In the genomic region with DNA sequence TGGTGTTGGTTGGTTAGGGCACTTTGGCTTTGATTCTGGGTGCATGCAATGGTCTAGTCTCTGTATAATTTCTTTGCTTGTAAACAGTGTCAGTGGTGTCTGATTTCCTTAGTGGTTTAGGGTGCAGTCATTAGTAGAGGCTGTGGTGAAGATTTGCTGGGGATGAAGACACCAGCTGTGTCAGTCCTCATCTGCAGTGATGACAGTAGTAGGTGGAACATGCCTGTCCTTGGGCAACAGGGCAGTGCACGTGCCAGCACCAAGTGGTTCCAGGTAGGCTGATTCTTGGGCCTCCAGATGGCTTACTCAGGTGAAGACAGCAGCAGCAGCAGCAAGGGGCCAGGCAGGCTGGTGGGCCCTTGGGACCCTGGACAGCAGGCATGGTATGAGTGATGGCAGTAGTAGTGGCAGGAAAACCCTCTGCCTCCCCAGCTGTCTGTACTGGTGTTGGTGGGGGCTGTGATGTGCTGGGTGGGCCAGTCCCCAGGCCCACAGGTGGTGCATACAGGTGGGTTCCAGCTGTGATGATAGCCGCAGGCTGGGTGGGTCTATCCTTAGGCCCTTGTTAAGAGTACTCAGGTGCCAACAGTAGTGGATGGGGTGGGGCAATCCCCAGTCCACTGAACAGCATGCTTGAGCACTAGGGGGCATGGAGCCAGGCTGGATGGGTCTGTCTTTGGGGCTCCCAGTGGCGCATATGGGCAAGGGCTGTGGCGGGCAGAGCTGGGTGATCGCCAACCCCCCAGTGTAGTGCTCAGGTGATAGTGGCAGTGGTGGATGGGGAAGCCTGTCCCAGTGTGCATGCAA, we compare ENCODE assay signal across 20 cellular contexts.
DNase-seq lines count a peak whose midpoint lies in the region; FAIRE-seq and TF ChIP-seq lines count a peak whose summit lies in the region.
"Had no signal": no experiment of that assay in that cellular context is flagged by ENCODE, and none has a peak within 500 bp of the region (broad histone marks: within the 10 kb centered on the region; RNA-seq: fewer than 3 reads in every experiment).

No MANE protein-coding gene starts in this region.

- H3K4me2 ChIP-seq in H1 (ENCODE audit: insufficient read depth in 1 of 2, low read depth in 2 of 2, low read length in 2 of 2), result no peak overlapping the region
- H3K4me2 ChIP-seq: smooth muscle cell had no signal

- peak; percentile 58 for DNase-seq in activated effector memory CD4-positive, alpha-beta T cell treated with anti-CD3 and anti-CD28 coated beads, Interleukin-2, amount 50 U/mL, for 16 hours
- no peak for DNase-seq in activated effector memory CD4-positive, alpha-beta T cell treated with Interleukin-2 at 50 U/mL for 16 hours
- DNase-seq in NAMALWA (ENCODE audit: low spot score), result peak; percentile 19
- DNase-seq in H1 (ENCODE audit: low read depth in 1 of 2, low spot score in 2 of 2), result no peak
- no peak for DNase-seq in glomerular visceral epithelial cell (ENCODE audit: extremely low spot score)
- no peak for DNase-seq in breast epithelium (ENCODE audit: low spot score in 2 of 2)
- DNase-seq in SK-N-DZ (ENCODE audit: low spot score), result no peak
- DNase-seq: DMS79, GOT3, hippocampal formation, mammary epithelial cell, NCI-H187 treated with DMSO at 0.1 percent for 48 hours, NCI-H446, SHP77, tibial artery had no signal

- peak overlapping the region; percentile 6; the same call in 1 of the 2 replicates for H2BK20ac ChIP-seq in H1 (ENCODE audit: low read length)

- no peak overlapping the region for H3K56ac ChIP-seq in H1 (replicated peaks; ENCODE audit: insufficient read length, low read depth, low read length)

- H4K91ac ChIP-seq in H1 (replicated peaks; ENCODE audit: insufficient read length, low read length), result peak overlapping the region; percentile 42

- H2BK12ac ChIP-seq in H1 (ENCODE audit: low read depth, low read length), result peak overlapping the region; percentile 39; the same call in 1 of the 2 replicates

- no peak overlapping the region for H3K4me3 ChIP-seq in H1 (ENCODE audit: extremely low read depth in 1 of 4, insufficient read depth in 2 of 4, low read depth in 3 of 4, low read length in 4 of 4)
- no peak overlapping the region for H3K4me3 ChIP-seq in breast epithelium
- H3K4me3 ChIP-seq: smooth muscle cell, tibial artery had no signal

- no peak for FAIRE-seq in H1 (lab: Jason Lieb, UNC)
- FAIRE-seq: bronchial epithelial cell had no signal

- H3K18ac ChIP-seq in H1 (ENCODE audit: extremely low read depth, low read length), result no peak overlapping the region

- no peak overlapping the region for H3K14ac ChIP-seq in H1 (ENCODE audit: insufficient read length)

- peak overlapping the region; percentile 22 for H3K27ac Mint-ChIP-seq in stimulated activated naive CD8-positive, alpha-beta T cell treated with anti-CD3 and anti-CD28 coated beads, Interleukin-15, Interleukin-2, amounts not matched to agents 100 ng/mL and 50 ng/mL, for 24 hours
- H3K27ac Mint-ChIP-seq: dendritic cell treated with granulocyte-macrophage colony-stimulating factor and Interleukin-4, amounts not matched to agents 40 ng/mL and 50 ng/mL, for 4 days had no signal

- no peaks in the 10 kb centered on the region for H3K79me1 ChIP-seq in H1 (ENCODE audit: low read depth, low read length)

- no peaks in the 10 kb centered on the region for H3K36me3 ChIP-seq in H1 (ENCODE audit: control insufficient read depth in 2 of 4, insufficient read depth in 4 of 4, low read length in 3 of 4)
- H3K36me3 ChIP-seq in breast epithelium, result no peaks in the 10 kb centered on the region
- H3K36me3 ChIP-seq: tibial artery, WERI-Rb-1 had no signal

- TF ChIP-seq CTCF in H1 (IDR thresholded peaks at IDR 0.05; ENCODE audit: control extremely low read depth in 1 of 3, insufficient read depth in 1 of 3, low read depth in 1 of 3, low read length in 3 of 3) (no peak), breast epithelium (IDR thresholded peaks at IDR 0.05) (no peak)

- WGBS in H1 (ENCODE audit: extremely low coverage in 1 of 2, insufficient coverage in 1 of 2, insufficient read length in 1 of 2, insufficient replicate concordance in 2 of 2, low coverage in 1 of 2, low lambda C conversion rate in 2 of 2, missing lambda C conversion rate in 1 of 2), 2 experiments, result 88% methylated on average over 4 of the region's 5 CpGs; no CpG with 5 or more reads in 1 of the 2 experiments

- no peak overlapping the region for H2AK5ac ChIP-seq in H1 (ENCODE audit: low read depth, low read length)

- no peak overlapping the region for H3K27ac ChIP-seq in H1 (ENCODE audit: low read depth, low read length)
- H3K27ac ChIP-seq in breast epithelium, result no peak overlapping the region
- H3K27ac ChIP-seq: tibial artery, WERI-Rb-1 had no signal

- H3K4ac ChIP-seq in H1 (replicated peaks; ENCODE audit: insufficient read length, low read depth, low read length), result no peak overlapping the region

- no peak overlapping the region for H3K23ac ChIP-seq in H1 (ENCODE audit: insufficient read length)

- H2AFZ ChIP-seq in H1 (ENCODE audit: low read length), result no peak overlapping the region

- H3K27me3 Mint-ChIP-seq in stimulated activated naive CD8-positive, alpha-beta T cell treated with anti-CD3 and anti-CD28 coated beads, Interleukin-15, Interleukin-2, amounts not matched to agents 100 ng/mL and 50 ng/mL, for 24 hours, result no peaks in the 10 kb centered on the region
- H3K27me3 Mint-ChIP-seq: dendritic cell treated with granulocyte-macrophage colony-stimulating factor and Interleukin-4, amounts not matched to agents 40 ng/mL and 50 ng/mL, for 4 days had no signal

- TF ChIP-seq EP300 in H1 (IDR thresholded peaks at IDR 0.05; ENCODE audit: borderline replicate concordance in 1 of 2, low read depth in 2 of 2, low read length in 2 of 2), result no peak

- no peaks in the 10 kb centered on the region for H3K79me2 ChIP-seq in H1 (ENCODE audit: control insufficient read depth in 1 of 2, insufficient read depth in 2 of 2, low read length in 2 of 2)

- H3K4me1 Mint-ChIP-seq in stimulated activated naive CD8-positive, alpha-beta T cell treated with anti-CD3 and anti-CD28 coated beads, Interleukin-15, Interleukin-2, amounts not matched to agents 100 ng/mL and 50 ng/mL, for 24 hours (ENCODE audit: low read depth), result peaks cover 54% of the 10 kb centered on the region

- H3K36me3 Mint-ChIP-seq in stimulated activated naive CD8-positive, alpha-beta T cell treated with anti-CD3 and anti-CD28 coated beads, Interleukin-15, Interleukin-2, amounts not matched to agents 100 ng/mL and 50 ng/mL, for 24 hours (ENCODE audit: low read depth), result no peaks in the 10 kb centered on the region

- TF ChIP-seq RAD21 in H1 (IDR thresholded peaks at IDR 0.05 in 1 of 2, conservative IDR thresholded peaks at IDR 0.05 in 1 of 2; ENCODE audit: low read depth in 2 of 2, low read length in 2 of 2), result no peak

- no peak overlapping the region for H4K8ac ChIP-seq in H1 (ENCODE audit: extremely low read depth, insufficient read depth, low read length)

- peaks cover 0 to 8% (median 2%) of the 10 kb centered on the region in 4 experiments; a peak in 2 of 7 replicates for H3K4me1 ChIP-seq in H1 (replicated peaks in 1 of 4; ENCODE audit: control insufficient read depth in 3 of 4, insufficient read depth in 4 of 4, low read length in 3 of 4)
- no peaks in the 10 kb centered on the region for H3K4me1 ChIP-seq in breast epithelium
- H3K4me1 ChIP-seq: tibial artery had no signal

- H3K23me2 ChIP-seq in H1 (ENCODE audit: low read depth, low read length), result no peaks in the 10 kb centered on the region

- no peak overlapping the region for H2BK15ac ChIP-seq in H1 (ENCODE audit: low read length)

- intact Hi-C loops in breast epithelium (cut with DNase I; ENCODE audit: low total_unique reads), result loop anchor here (10.0 kb wide), 1 partner anchor 1855 kb away; no protein-coding TSS in a partner anchor

- H4K20me1 ChIP-seq in H1 (replicated peaks in 1 of 2; ENCODE audit: control insufficient read depth in 1 of 2, insufficient read depth in 2 of 2, low read length in 2 of 2), result no peaks in the 10 kb centered on the region

- H4K5ac ChIP-seq in H1 (ENCODE audit: insufficient read length, low read depth, low read length), result no peak overlapping the region

- H3K9me3 ChIP-seq in H1 (ENCODE audit: insufficient read depth in 2 of 2, low read depth in 1 of 2, low read length in 1 of 2) (no peaks in the 10 kb centered on the region), breast epithelium (no peaks in the 10 kb centered on the region)
- H3K9me3 ChIP-seq: tibial artery had no signal

- no peaks in the 10 kb centered on the region for H3K9me3 Mint-ChIP-seq in stimulated activated naive CD8-positive, alpha-beta T cell treated with anti-CD3 and anti-CD28 coated beads, Interleukin-15, Interleukin-2, amounts not matched to agents 100 ng/mL and 50 ng/mL, for 24 hours
- H3K9me3 Mint-ChIP-seq: dendritic cell treated with granulocyte-macrophage colony-stimulating factor and Interleukin-4, amounts not matched to agents 40 ng/mL and 50 ng/mL, for 4 days had no signal

- POLR2A ChIA-PET in H1 (lab: Charles Lee; ENCODE audit: partially characterized antibody), result no interaction called here

- no peak overlapping the region for H2BK120ac ChIP-seq in H1 (replicated peaks; ENCODE audit: low read depth, low read length)

- CTCF ChIA-PET in H1 (lab: Charles Lee; ENCODE audit: partially characterized antibody), result interaction anchor here (0.7 to 1.4 kb wide), 6 partner anchors 9 to 834 kb away, joined by 3 to 4 read pairs (median 3); no protein-coding TSS in a partner anchor

- H3K27me3 ChIP-seq in H1 (replicated peaks in 1 of 4; ENCODE audit: control insufficient read depth in 3 of 4, extremely low read depth in 1 of 4, insufficient read depth in 3 of 4, low read length in 3 of 4) (no peaks in the 10 kb centered on the region), breast epithelium (no peaks in the 10 kb centered on the region)
- H3K27me3 ChIP-seq: tibial artery had no signal

- no peak overlapping the region for H3K9ac ChIP-seq in H1 (replicated peaks in 1 of 4; ENCODE audit: extremely low read depth in 1 of 4, low read depth in 3 of 4, low read length in 3 of 4)

- no peak for TF ChIP-seq POLR2A in H1 (IDR thresholded peaks at IDR 0.05; ENCODE audit: control extremely low read depth in 1 of 2, low read depth in 2 of 2, low read length in 2 of 2)
- no peak for TF ChIP-seq POLR2A in breast epithelium (IDR thresholded peaks at IDR 0.05)

- peak overlapping the region; percentile 42 for H3K4me3 Mint-ChIP-seq in stimulated activated naive CD8-positive, alpha-beta T cell treated with anti-CD3 and anti-CD28 coated beads, Interleukin-15, Interleukin-2, amounts not matched to agents 100 ng/mL and 50 ng/mL, for 24 hours
- H3K4me3 Mint-ChIP-seq: dendritic cell treated with granulocyte-macrophage colony-stimulating factor and Interleukin-4, amounts not matched to agents 40 ng/mL and 50 ng/mL, for 4 days had no signal

- no peak overlapping the region for H2BK5ac ChIP-seq in H1 (ENCODE audit: low read depth, low read length)

TF ChIP-seq in H1, 55 proteins besides CTCF, POLR2A, EP300 and RAD21 (continues in another document):
- TF ChIP-seq FOSL1 (IDR thresholded peaks at IDR 0.05; ENCODE audit: insufficient read depth, low read depth, low read length), result no peak
- no peak for TF ChIP-seq RXRA (IDR thresholded peaks at IDR 0.05; ENCODE audit: insufficient read depth, low read depth, low read length)
- TF ChIP-seq CHD2 (IDR thresholded peaks at IDR 0.05; ENCODE audit: low read length), result no peak
- TF ChIP-seq GTF2F1 (IDR thresholded peaks at IDR 0.05; ENCODE audit: borderline replicate concordance, low read depth, low read length), result no peak
- no peak for TF ChIP-seq RBBP5 (IDR thresholded peaks at IDR 0.05; ENCODE audit: borderline replicate concordance, low read depth, low read length)

Comparison
In these comparisons a context has a peak if more than half of its experiments do, and no peak if none do; other contexts are left out.
1. DNase-seq: peak in activated effector memory CD4-positive, alpha-beta T cell treated with anti-CD3 and anti-CD28 coated beads, Interleukin-2, amount 50 U/mL, for 16 hours (single experiment) and NAMALWA (single experiment); none in activated effector memory CD4-positive, alpha-beta T cell treated with Interleukin-2 at 50 U/mL for 16 hours (single experiment), H1 (0 of 2), glomerular visceral epithelial cell (single experiment), breast epithelium (0 of 2) and SK-N-DZ (single experiment).